ENCODE assay signal across 8 cellular contexts in the genomic region with DNA sequence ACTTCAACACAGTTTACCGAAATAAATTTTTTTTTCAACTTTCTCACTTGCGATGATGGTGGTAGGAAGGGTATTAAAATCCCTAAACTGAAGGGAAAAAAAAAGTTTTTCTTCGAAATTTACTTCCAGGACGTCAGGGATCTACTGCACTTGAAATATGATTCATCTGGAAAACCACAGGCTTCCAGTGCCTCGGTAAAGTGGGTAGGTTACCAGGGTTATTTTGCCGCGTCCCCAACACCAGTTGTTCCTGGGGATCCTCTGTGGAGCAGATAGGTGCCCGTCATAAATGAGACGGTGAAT. TPM values are rescaled to one million over a fixed set of nuclear protein-coding genes. Genes with fewer than 3 reads are reported as not detected.
DNase-seq lines count a peak whose midpoint lies in the region; ATAC-seq and TF ChIP-seq lines count a peak whose summit lies in the region.

No MANE protein-coding gene starts in this region.

- H3K27ac ChIP-seq in C4-2B (peak overlapping the region; percentile 87), muscle layer of colon (ENCODE audit: low read depth, low read length) (peak overlapping the region; percentile 87)

- no peaks in the 10 kb centered on the region for H3F3A ChIP-seq in Loucy (ENCODE audit: low read depth)

- H3K9ac ChIP-seq in Loucy (ENCODE audit: low read depth, low read length, poor library complexity, severe bottlenecking) (peak overlapping the region; percentile 72), muscle layer of colon (ENCODE audit: low read length) (peak overlapping the region; percentile 49)

- H3K4me1 ChIP-seq in Loucy (ENCODE audit: insufficient read depth, low read length, poor library complexity, severe bottlenecking) (peaks cover 22% of the 10 kb centered on the region), muscle layer of colon (ENCODE audit: insufficient read depth, low read length) (peaks cover 9% of the 10 kb centered on the region)

- peak overlapping the region; percentile 92 for H3K27ac Mint-ChIP-seq in central memory CD8-positive, alpha-beta T cell (ENCODE audit: low read depth)

- peak overlapping the region; percentile 90 for H3K4me3 ChIP-seq in Loucy (ENCODE audit: low read length, poor library complexity, severe bottlenecking)
- peak overlapping the region; percentile 80 to 99 for H3K4me3 ChIP-seq in muscle layer of colon (ENCODE audit: low read depth in 1 of 2, low read length in 2 of 2)

- H2AFZ ChIP-seq in Loucy (ENCODE audit: low read length) = peak overlapping the region; percentile 95

- no peaks in the 10 kb centered on the region for H3K9me2 ChIP-seq in Loucy (replicated peaks; ENCODE audit: low read depth, low read length)

- H3K27me3 Mint-ChIP-seq in central memory CD8-positive, alpha-beta T cell = no peaks in the 10 kb centered on the region

- peak overlapping the region; percentile 84 for H3K4me2 ChIP-seq in Loucy (ENCODE audit: low read depth, low read length, poor library complexity, severe bottlenecking)

- H3K9me3 ChIP-seq in Loucy (ENCODE audit: insufficient read depth, low read depth, low read length) (no peaks in the 10 kb centered on the region), muscle layer of colon (ENCODE audit: low read length) (no peaks in the 10 kb centered on the region)

- TF ChIP-seq CTCF in C4-2B (conservative IDR thresholded peaks at IDR 0.05) (no peak), Loucy (conservative IDR thresholded peaks at IDR 0.05; ENCODE audit: low read length) (no peak)

- H3K79me2 ChIP-seq in Loucy (ENCODE audit: insufficient read depth, low read length) = peaks cover 35% of the 10 kb centered on the region

- peaks cover 21% of the 10 kb centered on the region for H3K36me3 Mint-ChIP-seq in central memory CD8-positive, alpha-beta T cell (ENCODE audit: insufficient read depth)

- ATAC-seq in central memory CD8-positive, alpha-beta T cell (replicated peaks; ENCODE audit: extremely low read depth, poor library complexity, severe bottlenecking) = no peak
- no peak for ATAC-seq in GM19324 (IDR thresholded peaks at IDR 0.05; ENCODE audit: low FRiP score, unreplicated experiment)
- no peak for ATAC-seq in sciatic nerve
- ATAC-seq in HG02884 (IDR thresholded peaks at IDR 0.05; ENCODE audit: unreplicated experiment) = no peak

- no peaks in the 10 kb centered on the region for H3K9me3 Mint-ChIP-seq in central memory CD8-positive, alpha-beta T cell

- H3K4me1 Mint-ChIP-seq in central memory CD8-positive, alpha-beta T cell = peaks cover 23% of the 10 kb centered on the region

- no peak for DNase-seq in central memory CD8-positive, alpha-beta T cell (ENCODE audit: low spot score in 2 of 2)
- DNase-seq in dermis blood vessel endothelial cell (no peak), sciatic nerve (ENCODE audit: low spot score) (no peak)

- peak overlapping the region; percentile 88 for H3K4me3 Mint-ChIP-seq in central memory CD8-positive, alpha-beta T cell

- no peaks in the 10 kb centered on the region for H4K20me1 ChIP-seq in Loucy (ENCODE audit: insufficient read depth, low read length, poor library complexity, severe bottlenecking)

- H3K27me3 ChIP-seq in Loucy (ENCODE audit: insufficient read depth, low read length, poor library complexity, severe bottlenecking) (no peaks in the 10 kb centered on the region), muscle layer of colon (ENCODE audit: control insufficient read depth in 1 of 2, insufficient read depth in 2 of 2, low read length in 2 of 2) (no peaks in the 10 kb centered on the region)

- intact Hi-C loops in sciatic nerve (cut with DNase I) = no loop called here

- H3K36me3 ChIP-seq in Loucy (ENCODE audit: insufficient read depth, low read length) = peaks cover 17% of the 10 kb centered on the region; the same call in 1 of the 2 replicates
- peaks cover 19% of the 10 kb centered on the region for H3K36me3 ChIP-seq in muscle layer of colon (ENCODE audit: insufficient read depth, low read length)

RNA-seq across cellular contexts. Expression of a gene that starts 0.8 kb away (rescaled TPM):
- total RNA-seq in dermis blood vessel endothelial cell (6.8 and 9.4 TPM in 2 replicates), sciatic nerve (5.3 TPM)

RNA-seq across cellular contexts. Expression of a gene that starts 38.9 kb away (rescaled TPM):
- total RNA-seq in dermis blood vessel endothelial cell (26.7 and 28.6 TPM in 2 replicates), sciatic nerve (22.7 TPM)
